In genomic region chr2:43127208-43127940, GRCh38 we compare ENCODE assay signal across 8 cellular contexts.
A peak's percentile ranks its signal among the peaks of the same experiment; 100 is the strongest.
DNase-seq lines count a peak whose midpoint lies in the region; ATAC-seq and TF ChIP-seq lines count a peak whose summit lies in the region.

No MANE protein-coding gene starts in this region.

- no peaks in the 10 kb centered on the region for H3K36me3 Mint-ChIP-seq in CD8-positive, alpha-beta memory T cell
- H3K36me3 Mint-ChIP-seq in IgD-negative memory B cell (no peaks in the 10 kb centered on the region), activated B cell treated with CpG ODN at 0.5 μM for 24 hours (ENCODE audit: low read depth) (no peaks in the 10 kb centered on the region)

- peaks cover 0 to 1% of the 10 kb centered on the region in 2 donors for H3K27me3 Mint-ChIP-seq in CD8-positive, alpha-beta memory T cell
- H3K27me3 Mint-ChIP-seq in IgD-negative memory B cell (peaks cover 1% of the 10 kb centered on the region), activated B cell treated with CpG ODN at 0.5 μM for 24 hours (no peaks in the 10 kb centered on the region)

- peak overlapping the region; percentile 31 for H3K4me3 ChIP-seq in CD8-positive, alpha-beta memory T cell (ENCODE audit: low read length)
- H3K4me3 ChIP-seq in cardiac fibroblast (replicated peaks in 1 of 2; ENCODE audit: low read depth in 2 of 2, low read length in 2 of 2) (no peak overlapping the region), lung (no peak overlapping the region)

- peak overlapping the region; percentile 43 for H3K27ac ChIP-seq in CD8-positive, alpha-beta memory T cell (ENCODE audit: low read depth, low read length)
- peak overlapping the region in 1 of 2 donors; percentile 69 for H3K27ac ChIP-seq in lung (ENCODE audit: low read depth in 1 of 2, low read length in 1 of 2)

- DNase-seq in CD8-positive, alpha-beta memory T cell: peak; percentile 76 to 92 (median 85)
- DNase-seq in activated B cell treated with CpG ODN at 0.5 μM for 24 hours: peak; percentile 75
- peak; percentile 58 to 64 for DNase-seq in cardiac fibroblast (ENCODE audit: low read depth in 2 of 2)
- DNase-seq in lung (ENCODE audit: low spot score): peak; percentile 77
- DNase-seq in stimulated activated CD8-positive, alpha-beta memory T cell treated with anti-CD3 and anti-CD28 coated beads, Interleukin-2, amount 100 ng/mL, for 48 hours (ENCODE audit: low read depth in 2 of 2): peak; percentile 90 to 91
- DNase-seq in COR-L47 (lab: John Stamatoyannopoulos, UW): no peak

- H3K27me3 ChIP-seq in CD8-positive, alpha-beta memory T cell (ENCODE audit: insufficient read depth, low read length, poor library complexity, severe bottlenecking): no peaks in the 10 kb centered on the region
- no peaks in the 10 kb centered on the region for H3K27me3 ChIP-seq in lung (ENCODE audit: control insufficient read depth, insufficient read depth)

- TF ChIP-seq CTCF in activated B cell treated with CpG ODN at 0.5 μM for 24 hours (IDR thresholded peaks at IDR 0.05) (no peak), cardiac fibroblast (IDR thresholded peaks at IDR 0.05; ENCODE audit: low read depth, low read length) (peak; percentile 63), lung (IDR thresholded peaks at IDR 0.05; ENCODE audit: control extremely low read depth, extremely low read depth) (peak; percentile 49)

- H3K36me3 ChIP-seq in CD8-positive, alpha-beta memory T cell (ENCODE audit: insufficient read depth, low read length): no peaks in the 10 kb centered on the region
- H3K36me3 ChIP-seq in lung (ENCODE audit: control insufficient read depth in 2 of 2, insufficient read depth in 2 of 2, low read length in 2 of 2): no peaks in the 10 kb centered on the region

- WGBS in lung, 2 donors: 58 to 65% methylated on average over 24 of the region's 24 CpGs

- CTCF ChIA-PET in CD8-positive, alpha-beta memory T cell (lab: Charles Lee): interaction anchor here (0.5 to 21.7 kb wide), 23 partner anchors 9 to 415 kb away, joined by 3 to 820 read pairs (median 5); partner anchors contain the start of gene ZFP36L2
- CTCF ChIA-PET in activated B cell treated with CpG ODN at 0.5 μM for 24 hours (lab: Charles Lee): interaction anchor here (0.6 to 14.4 kb wide), 11 partner anchors 12 to 414 kb away, joined by 3 to 336 read pairs (median 5); partner anchors contain the start of gene ZFP36L2

- peak overlapping the region in 6 of 7 donors; percentile 9 to 86 (median 68) for H3K4me3 Mint-ChIP-seq in CD8-positive, alpha-beta memory T cell
- H3K4me3 Mint-ChIP-seq in IgD-negative memory B cell: peak overlapping the region in 3 of 4 donors; percentile 27 to 77 (median 66)
- no peak overlapping the region for H3K4me3 Mint-ChIP-seq in activated B cell treated with CpG ODN at 0.5 μM for 24 hours

- no peaks in the 10 kb centered on the region for H3K9me3 Mint-ChIP-seq in CD8-positive, alpha-beta memory T cell
- H3K9me3 Mint-ChIP-seq in IgD-negative memory B cell (no peaks in the 10 kb centered on the region), activated B cell treated with CpG ODN at 0.5 μM for 24 hours (no peaks in the 10 kb centered on the region)

- H3K9me3 ChIP-seq in CD8-positive, alpha-beta memory T cell (ENCODE audit: low read length): no peaks in the 10 kb centered on the region
- no peaks in the 10 kb centered on the region for H3K9me3 ChIP-seq in lung (ENCODE audit: control insufficient read depth in 2 of 2, insufficient read depth in 1 of 2, low read length in 1 of 2)

- peaks cover 61% of the 10 kb centered on the region for H3K4me1 ChIP-seq in CD8-positive, alpha-beta memory T cell (ENCODE audit: insufficient read depth, low read length)
- peaks cover 0 to 20% of the 10 kb centered on the region in 2 donors for H3K4me1 ChIP-seq in lung (ENCODE audit: control insufficient read depth in 2 of 2, insufficient read depth in 2 of 2, low read length in 2 of 2)

- H3K27ac Mint-ChIP-seq in CD8-positive, alpha-beta memory T cell: peak overlapping the region; percentile 91 to 100 (median 100)
- peak overlapping the region; percentile 78 to 97 (median 94) for H3K27ac Mint-ChIP-seq in IgD-negative memory B cell
- H3K27ac Mint-ChIP-seq in activated B cell treated with CpG ODN at 0.5 μM for 24 hours: peak overlapping the region; percentile 20

- POLR2A ChIA-PET in CD8-positive, alpha-beta memory T cell (lab: Charles Lee): interaction anchor here (1.1 to 14.8 kb wide), 4 partner anchors 24 to 357 kb away, joined by 5 to 590 read pairs (median 6); partner anchors contain the start of gene ZFP36L2
- POLR2A ChIA-PET in activated B cell treated with CpG ODN at 0.5 μM for 24 hours (lab: Charles Lee): interaction anchor here (2.3 to 13.4 kb wide), 2 partner anchors 96 to 113 kb away, joined by 5 to 561 read pairs; partner anchors contain the start of gene ZFP36L2

- intact Hi-C loops in activated B cell treated with CpG ODN at 0.5 μM for 24 hours (cut with micrococcal nuclease): loop anchor here (1.0 to 5.0 kb wide), 2 partner anchors 357 to 415 kb away; no protein-coding TSS in a partner anchor

- peaks cover 60 to 72% (median 64%) of the 10 kb centered on the region in 3 donors for H3K4me1 Mint-ChIP-seq in CD8-positive, alpha-beta memory T cell
- H3K4me1 Mint-ChIP-seq in IgD-negative memory B cell (peaks cover 44 to 68% (median 57%) of the 10 kb centered on the region in 3 donors), activated B cell treated with CpG ODN at 0.5 μM for 24 hours (peaks cover 85% of the 10 kb centered on the region)

- ATAC-seq in activated B cell treated with CpG ODN at 0.5 μM for 24 hours (ENCODE audit: low read depth) (no peak), lung (ENCODE audit: insufficient read depth, low FRiP score) (no peak), GM19467 (IDR thresholded peaks at IDR 0.05; ENCODE audit: unreplicated experiment) (no peak)

Comparison
In these comparisons a context has a peak if more than half of its experiments do, and no peak if none do; other contexts are left out.
1. H3K27ac Mint-ChIP-seq: peak in every context shown above with its lines; median percentile 100 in CD8-positive, alpha-beta memory T cell; 94 in IgD-negative memory B cell; 20 in activated B cell treated with CpG ODN at 0.5 μM for 24 hours.